8 cellular contexts compared by ENCODE assay signal in the genomic region with DNA sequence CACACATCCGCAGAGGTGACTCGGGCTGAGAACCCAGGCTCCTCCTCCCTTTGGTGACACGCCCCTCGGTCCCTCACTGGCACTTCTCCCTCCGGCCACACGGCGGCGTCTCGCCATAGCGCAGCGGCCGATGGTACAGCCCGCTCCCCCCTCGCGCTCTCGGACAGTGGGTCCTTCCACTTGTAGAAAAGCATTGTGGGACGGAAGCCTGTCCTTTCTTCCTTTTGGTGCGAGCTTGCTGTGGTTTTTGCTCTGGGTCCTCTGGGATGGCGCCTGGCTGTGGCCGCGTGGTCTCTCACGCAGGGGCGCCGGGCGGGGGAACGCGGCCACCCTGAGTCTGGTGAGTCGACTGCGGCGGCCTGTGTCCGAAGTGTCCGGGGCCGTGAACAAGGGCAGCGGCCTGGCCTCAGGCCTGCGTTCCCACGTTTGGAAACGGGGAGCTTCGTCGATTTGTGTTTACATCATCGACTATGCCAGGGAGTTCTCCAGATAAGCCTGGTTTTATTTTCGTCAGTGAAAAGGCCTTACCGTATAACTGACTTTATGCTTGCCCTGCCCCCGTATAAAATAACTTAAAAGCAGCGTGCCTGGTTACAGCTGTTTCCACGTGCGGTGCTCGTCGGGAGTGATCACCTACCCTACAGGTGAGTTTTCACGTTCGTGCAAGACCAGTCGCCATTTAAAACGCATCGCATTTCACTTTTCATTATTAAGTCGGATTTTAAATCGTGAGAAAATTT.
DNase-seq lines count a peak whose midpoint lies in the region; ATAC-seq and TF ChIP-seq lines count a peak whose summit lies in the region.

No MANE protein-coding gene starts in this region.

- H3K9me3 ChIP-seq in duodenal mucosa (ENCODE audit: control insufficient read depth in 1 of 2, low read length in 2 of 2) = no peaks in the 10 kb centered on the region
- no peaks in the 10 kb centered on the region for H3K9me3 ChIP-seq in lung (ENCODE audit: control insufficient read depth in 2 of 2, insufficient read depth in 1 of 2, low read length in 1 of 2)

- H3K4me3 Mint-ChIP-seq in activated CD4-positive, alpha-beta memory T cell treated with anti-CD3 and anti-CD28 coated beads for 36 hours = peak overlapping the region; percentile 91

- DNase-seq in CMK (ENCODE audit: low read depth) (peak; percentile 76), NCI-H82 (lab: John Stamatoyannopoulos, UW) (peak; percentile 88), lung (ENCODE audit: low spot score) (peak; percentile 94)
- peak; percentile 94 for DNase-seq in activated CD4-positive, alpha-beta memory T cell treated with anti-CD3 and anti-CD28 coated beads for 36 hours
- peak; percentile 88 to 89 (median 88) for DNase-seq in stimulated activated CD4-positive, alpha-beta T cell treated with anti-CD3 and anti-CD28 coated beads, TNF-alpha, amount 100 ng/mL, for 24 hours (ENCODE audit: low read depth in 3 of 3)

- H3K9ac ChIP-seq in duodenal mucosa (ENCODE audit: low read depth in 1 of 2, low read length in 2 of 2) = peak overlapping the region; percentile 86 to 89

- CTCF ChIA-PET in activated CD4-positive, alpha-beta memory T cell treated with anti-CD3 and anti-CD28 coated beads for 36 hours (lab: Charles Lee) = interaction anchor here (0.6 to 5.3 kb wide), 10 partner anchors 10 to 1420 kb away, joined by 3 to 51 read pairs (median 4); no protein-coding TSS in a partner anchor

- peaks cover 18 to 31% of the 10 kb centered on the region in 2 donors for H3K36me3 ChIP-seq in duodenal mucosa (ENCODE audit: control insufficient read depth in 1 of 2, insufficient read depth in 2 of 2, low read length in 2 of 2)
- peaks cover 9 to 17% of the 10 kb centered on the region in 2 donors for H3K36me3 ChIP-seq in lung (ENCODE audit: control insufficient read depth in 2 of 2, insufficient read depth in 2 of 2, low read length in 2 of 2)

- H3K4me3 ChIP-seq in duodenal mucosa (ENCODE audit: low read depth in 1 of 2, low read length in 2 of 2) = peak overlapping the region; percentile 92 to 95
- peak overlapping the region; percentile 98 for H3K4me3 ChIP-seq in lung

- peak; percentile 95 for TF ChIP-seq CTCF in lung (IDR thresholded peaks at IDR 0.05; ENCODE audit: control extremely low read depth, extremely low read depth)

- H3K27me3 ChIP-seq in duodenal mucosa (ENCODE audit: control insufficient read depth in 1 of 2, insufficient read depth in 2 of 2, low read length in 2 of 2) (no peaks in the 10 kb centered on the region), lung (ENCODE audit: control insufficient read depth, insufficient read depth) (no peaks in the 10 kb centered on the region)

- H3K36me3 Mint-ChIP-seq in activated CD4-positive, alpha-beta memory T cell treated with anti-CD3 and anti-CD28 coated beads for 36 hours = peaks cover 33% of the 10 kb centered on the region

- WGBS in lung, 2 donors = 0% methylated on average over 54 to 55 of the region's 55 CpGs

- ATAC-seq in GM19438 (IDR thresholded peaks at IDR 0.05; ENCODE audit: low read depth, unreplicated experiment) (peak; percentile 97), HG03571 (IDR thresholded peaks at IDR 0.05; ENCODE audit: unreplicated experiment) (peak; percentile 97), lung (ENCODE audit: insufficient read depth, low FRiP score) (peak; percentile 98)

- H3K4me1 Mint-ChIP-seq in activated CD4-positive, alpha-beta memory T cell treated with anti-CD3 and anti-CD28 coated beads for 36 hours (ENCODE audit: low read depth) = peaks cover 33% of the 10 kb centered on the region

- peak overlapping the region; percentile 49 for H3K27ac ChIP-seq in duodenal mucosa (ENCODE audit: low read depth, low read length)
- peak overlapping the region; percentile 76 to 89 for H3K27ac ChIP-seq in lung (ENCODE audit: low read depth in 1 of 2, low read length in 1 of 2)

- no peaks in the 10 kb centered on the region for H3K27me3 Mint-ChIP-seq in activated CD4-positive, alpha-beta memory T cell treated with anti-CD3 and anti-CD28 coated beads for 36 hours

- H3K4me1 ChIP-seq in duodenal mucosa (ENCODE audit: control insufficient read depth in 1 of 2, insufficient read depth in 2 of 2, low read length in 2 of 2) = peaks cover 17 to 19% of the 10 kb centered on the region in 2 donors
- peaks cover 4 to 9% of the 10 kb centered on the region in 2 donors for H3K4me1 ChIP-seq in lung (ENCODE audit: control insufficient read depth in 2 of 2, insufficient read depth in 2 of 2, low read length in 2 of 2)

- POLR2A ChIA-PET in activated CD4-positive, alpha-beta memory T cell treated with anti-CD3 and anti-CD28 coated beads for 36 hours (lab: Charles Lee) = interaction anchor here (0.6 to 1.8 kb wide), 7 partner anchors 10 to 1068 kb away, joined by 3 to 6 read pairs (median 5); partner anchors contain the start of genes CAMK4, EPB41L4A, STARD4 and WDR36

- intact Hi-C loops in activated CD4-positive, alpha-beta memory T cell treated with anti-CD3 and anti-CD28 coated beads for 36 hours (cut with micrococcal nuclease) = loop anchor here (1.0 to 10.0 kb wide), 10 partner anchors 256 to 1424 kb away; partner anchors contain the start of genes EPB41L4A, REEP5, SLC25A46 and WDR36

- H3K9me3 Mint-ChIP-seq in activated CD4-positive, alpha-beta memory T cell treated with anti-CD3 and anti-CD28 coated beads for 36 hours = no peaks in the 10 kb centered on the region

- peak overlapping the region; percentile 50 for H3K27ac Mint-ChIP-seq in activated CD4-positive, alpha-beta memory T cell treated with anti-CD3 and anti-CD28 coated beads for 36 hours

Comparison
In these comparisons a context has a peak if more than half of its experiments do, and no peak if none do; other contexts are left out.
1. Peak in every context shown above with its lines: DNase-seq, ATAC-seq, H3K4me3 ChIP-seq and H3K27ac ChIP-seq.